Comparison of ENCODE assay signal across 19 cellular contexts in genomic region chr7:154848464-154848863, GRCh38.
DNase-seq lines count a peak whose midpoint lies in the region; ATAC-seq, FAIRE-seq and TF ChIP-seq lines count a peak whose summit lies in the region.
"Had no signal": no experiment of that assay in that cellular context is flagged by ENCODE, and none has a peak within 500 bp of the region (broad histone marks: within the 10 kb centered on the region; RNA-seq: fewer than 3 reads in every experiment).

No MANE protein-coding gene starts in this region.

- CTCF ChIA-PET in IMR-90 (lab: Yijun Ruan, JAX), result no interaction called here

- H3K9me3 ChIP-seq in IMR-90 (ENCODE audit: control insufficient read depth, insufficient read depth, low read length) (peaks cover 17% of the 10 kb centered on the region), astrocyte (ENCODE audit: insufficient read depth, low read depth, low read length) (peaks cover 5% of the 10 kb centered on the region), endodermal cell (ENCODE audit: control insufficient read depth, low read length) (peaks cover 10% of the 10 kb centered on the region)
- H3K9me3 ChIP-seq: HAP-1 had no signal

- peak overlapping the region; percentile 43 for H3K27ac Mint-ChIP-seq in astrocyte (ENCODE audit: unreplicated experiment)
- no peak overlapping the region for H3K27ac Mint-ChIP-seq in endodermal cell
- H3K27ac Mint-ChIP-seq: CD4-positive, alpha-beta memory T cell; HFFc6 had no signal

- no peak overlapping the region for H3K23ac ChIP-seq in IMR-90 (ENCODE audit: low read depth, low read length)

- no peak overlapping the region for H2AK5ac ChIP-seq in IMR-90 (ENCODE audit: low read depth, low read length)

- peaks cover 2% of the 10 kb centered on the region for H3K9me3 Mint-ChIP-seq in astrocyte (ENCODE audit: unreplicated experiment)
- H3K9me3 Mint-ChIP-seq in endodermal cell, result peaks cover 8% of the 10 kb centered on the region

- H4K20me1 ChIP-seq in IMR-90 (ENCODE audit: insufficient read depth, low read length) (no peaks in the 10 kb centered on the region), astrocyte (ENCODE audit: insufficient read depth, low read length) (no peaks in the 10 kb centered on the region)

- no peak overlapping the region for H2BK15ac ChIP-seq in IMR-90 (ENCODE audit: low read depth, low read length)

- H3K9me1 ChIP-seq in IMR-90 (ENCODE audit: insufficient read depth, low read length), result no peaks in the 10 kb centered on the region

- no peak overlapping the region for H2AFZ ChIP-seq in IMR-90 (replicated peaks; ENCODE audit: low read length, poor library complexity)
- H2AFZ ChIP-seq in astrocyte (ENCODE audit: low read depth, low read length), result no peak overlapping the region
- H2AFZ ChIP-seq: GM23248 had no signal

- no peak for ATAC-seq in IMR-90 (ENCODE audit: low read depth)
- ATAC-seq in GM19397 (IDR thresholded peaks at IDR 0.05; ENCODE audit: unreplicated experiment), result no peak

- H2AK9ac ChIP-seq in IMR-90 (replicated peaks; ENCODE audit: low read depth, low read length, poor library complexity), result no peak overlapping the region

- dilution Hi-C loops in IMR-90 (cut with HindIII; ENCODE audit: low sequenced_read_pairs, unreplicated experiment), result no loop called here

- H3K79me1 ChIP-seq in IMR-90 (ENCODE audit: low read depth in 1 of 2, low read length in 2 of 2), result no peaks in the 10 kb centered on the region

- H3K18ac ChIP-seq in IMR-90 (ENCODE audit: low read depth, low read length), result no peak overlapping the region

- no peaks in the 10 kb centered on the region for H3K79me2 ChIP-seq in astrocyte (ENCODE audit: insufficient read depth, low read length)

- H3K27ac ChIP-seq in IMR-90 (ENCODE audit: insufficient read depth, low read length), result no peak overlapping the region
- no peak overlapping the region for H3K27ac ChIP-seq in astrocyte (ENCODE audit: low read depth, low read length)
- H3K27ac ChIP-seq in endodermal cell (ENCODE audit: low read depth, low read length), result no peak overlapping the region
- H3K27ac ChIP-seq: GM23248 had no signal

- H4K91ac ChIP-seq in IMR-90 (ENCODE audit: insufficient read depth, low read depth, low read length), result no peak overlapping the region

- H3K4ac ChIP-seq in IMR-90 (ENCODE audit: low read depth, low read length), result no peak overlapping the region

- no peak overlapping the region for H4K8ac ChIP-seq in IMR-90 (ENCODE audit: low read depth in 2 of 2, low read length in 2 of 2)

- WGBS in IMR-90 (ENCODE audit: extremely low coverage in 2 of 2, insufficient read length in 1 of 2), 2 experiments, result no CpG with 5 or more reads among the region's 2 CpGs
- WGBS in endodermal cell (ENCODE audit: insufficient coverage in 1 of 2, insufficient read length in 1 of 2), 2 experiments, result 78 to 100% methylated on average over 1 to 2 of the region's 2 CpGs

- H2BK20ac ChIP-seq in IMR-90 (ENCODE audit: low read depth, low read length), result no peak overlapping the region

- intact Hi-C loops in IMR-90 (cut with micrococcal nuclease), result no loop called here

- H3K4me1 Mint-ChIP-seq in astrocyte (ENCODE audit: low read depth, unreplicated experiment), result peaks cover 1% of the 10 kb centered on the region
- H3K4me1 Mint-ChIP-seq in endodermal cell, result peaks cover 13% of the 10 kb centered on the region

- H3K9ac ChIP-seq in IMR-90 (ENCODE audit: low read depth, low read length), result no peak overlapping the region
- H3K9ac ChIP-seq in astrocyte (ENCODE audit: low read length), result no peak overlapping the region
- no peak overlapping the region for H3K9ac ChIP-seq in endodermal cell (ENCODE audit: extremely low read depth, low read length, poor library complexity, severe bottlenecking)
- H3K9ac ChIP-seq: GM23248 had no signal

- H2BK5ac ChIP-seq in IMR-90 (ENCODE audit: low read depth, low read length, poor library complexity, severe bottlenecking), result no peak overlapping the region

- H3K4me3 ChIP-seq in IMR-90 (ENCODE audit: insufficient read depth, low read depth, low read length) (no peak overlapping the region), astrocyte (ENCODE audit: insufficient read depth, low read depth, low read length) (no peak overlapping the region), endodermal cell (ENCODE audit: low read length) (no peak overlapping the region)
- H3K4me3 ChIP-seq: GM23248, HAP-1 had no signal

- FAIRE-seq in astrocyte (lab: Jason Lieb, UNC), result no peak
- FAIRE-seq: GM12891, GM18507, H54 had no signal

- DNase-seq in IMR-90, result no peak
- no peak for DNase-seq in astrocyte (ENCODE audit: low read depth)
- DNase-seq in endodermal cell, result peak; percentile 2
- DNase-seq in activated CD4-positive, alpha-beta T cell treated with anti-CD3 and anti-CD28 coated beads for 48 hours, result no peak
- DNase-seq in NCI-H446 (lab: John Stamatoyannopoulos, UW), result no peak
- DNase-seq: C1 segment of cervical spinal cord; Calu3; CD4-positive, alpha-beta memory T cell; COR-L47; DMS53; DMS79 treated with DMSO at 0.1 percent for 48 hours; GF-D8; GM23248; HFFc6 had no signal

- no peak overlapping the region for H3K56ac ChIP-seq in IMR-90 (ENCODE audit: extremely low read depth, insufficient read depth, low read length)

- BruUV-seq in IMR-90 (replicated peaks; lab: Mats Ljungman, UMichigan), result no TSS peak

- TF ChIP-seq CTCF in IMR-90 (conservative IDR thresholded peaks at IDR 0.05; ENCODE audit: low read depth, low read length), result no peak
- no peak for TF ChIP-seq CTCF in astrocyte (IDR thresholded peaks at IDR 0.05; ENCODE audit: insufficient read depth, low read depth, low read length)
- TF ChIP-seq CTCF in endodermal cell (conservative IDR thresholded peaks at IDR 0.05), result no peak

- H3K27me3 ChIP-seq in IMR-90 (ENCODE audit: control insufficient read depth, insufficient read depth, low read length), result no peaks in the 10 kb centered on the region
- H3K27me3 ChIP-seq in astrocyte (ENCODE audit: insufficient read depth, low read length), result peaks cover 2% of the 10 kb centered on the region
- H3K27me3 ChIP-seq in endodermal cell (ENCODE audit: control insufficient read depth, insufficient read depth, low read length, poor library complexity, severe bottlenecking), result no peaks in the 10 kb centered on the region

- H3K4me1 ChIP-seq in IMR-90 (ENCODE audit: control insufficient read depth, insufficient read depth, low read length) (no peaks in the 10 kb centered on the region), astrocyte (ENCODE audit: insufficient read depth, low read length) (no peaks in the 10 kb centered on the region), endodermal cell (ENCODE audit: control insufficient read depth, insufficient read depth, low read length) (peaks cover 7% of the 10 kb centered on the region)
- H3K4me1 ChIP-seq: HAP-1 had no signal

- no peak overlapping the region for H4K5ac ChIP-seq in IMR-90 (ENCODE audit: low read depth, low read length)

- H3K36me3 Mint-ChIP-seq in astrocyte (ENCODE audit: low read depth, unreplicated experiment) (no peaks in the 10 kb centered on the region), endodermal cell (ENCODE audit: low read depth) (no peaks in the 10 kb centered on the region)
- H3K36me3 Mint-ChIP-seq: CD4-positive, alpha-beta memory T cell had no signal

- POLR2A ChIA-PET in IMR-90 (lab: Charles Lee; ENCODE audit: unreplicated experiment), result no interaction called here

- H3K4me2 ChIP-seq in IMR-90 (ENCODE audit: low read depth, low read length) (no peak overlapping the region), astrocyte (ENCODE audit: low read length) (no peak overlapping the region)

- TF ChIP-seq RAD21 in IMR-90 (IDR thresholded peaks at IDR 0.05; ENCODE audit: low read length), result no peak

- in situ Hi-C loops in IMR-90 (cut with MboI; ENCODE audit: low sequenced_read_pairs), result no loop called here

- no peak for TF ChIP-seq POLR2A in IMR-90 (IDR thresholded peaks at IDR 0.05; ENCODE audit: low read depth, low read length)

- no peak overlapping the region for H3K4me3 Mint-ChIP-seq in astrocyte (ENCODE audit: unreplicated experiment)
- no peak overlapping the region for H3K4me3 Mint-ChIP-seq in endodermal cell
- H3K4me3 Mint-ChIP-seq: CD4-positive, alpha-beta memory T cell; HFFc6 had no signal

- H3K14ac ChIP-seq in IMR-90 (replicated peaks; ENCODE audit: low read depth, low read length), result no peak overlapping the region

- no peak overlapping the region for H2BK120ac ChIP-seq in IMR-90 (ENCODE audit: low read depth, low read length)

- H3K27me3 Mint-ChIP-seq in astrocyte (ENCODE audit: low read depth, unreplicated experiment), result peaks cover 3% of the 10 kb centered on the region
- H3K27me3 Mint-ChIP-seq in endodermal cell (ENCODE audit: insufficient read depth), result peaks cover 3% of the 10 kb centered on the region

- H3K36me3 ChIP-seq in IMR-90 (ENCODE audit: control insufficient read depth, insufficient read depth, low read length) (no peaks in the 10 kb centered on the region), astrocyte (ENCODE audit: insufficient read depth, low read length) (no peaks in the 10 kb centered on the region), endodermal cell (ENCODE audit: control insufficient read depth, insufficient read depth, low read length) (no peaks in the 10 kb centered on the region)
- H3K36me3 ChIP-seq: HAP-1 had no signal

TF ChIP-seq in IMR-90, 13 proteins besides CTCF, POLR2A, EP300 and RAD21:
- TF ChIP-seq CEBPB (IDR thresholded peaks at IDR 0.05; ENCODE audit: low read depth, low read length) (peak; percentile 47), BHLHE40 (IDR thresholded peaks at IDR 0.05; ENCODE audit: low read depth, low read length) (no peak)
TF ChIP-seq in IMR-90: peak in this region for 1.
